Comparison of ENCODE assay signal across 26 cellular contexts in genomic region chr9:71747572-71747971, GRCh38. TPM values are rescaled to one million over a fixed set of nuclear protein-coding genes. Genes with fewer than 3 reads are reported as not detected.
A peak's percentile ranks its signal among the peaks of the same experiment; 100 is the strongest.
DNase-seq lines count a peak whose midpoint lies in the region; ATAC-seq and TF ChIP-seq lines count a peak whose summit lies in the region.
"Had no signal": no experiment of that assay in that cellular context is flagged by ENCODE, and none has a peak within 500 bp of the region (broad histone marks: within the 10 kb centered on the region; RNA-seq: fewer than 3 reads in every experiment).

No MANE protein-coding gene starts in this region.

- intact Hi-C loops in dendritic cell treated with granulocyte-macrophage colony-stimulating factor and Interleukin-4, amounts not matched to agents 40 ng/mL and 50 ng/mL, for 4 days (cut with micrococcal nuclease): no loop called here
- intact Hi-C loops in spleen (cut with DNase I; ENCODE audit: low total_unique reads): no loop called here

- in situ Hi-C loops in G401 (cut with HindIII; ENCODE audit: low sequenced_read_pairs): no loop called here

- peak overlapping the region; percentile 13 for H3K27ac Mint-ChIP-seq in activated T-cell treated with anti-CD3 and anti-CD28 coated beads, Interleukin-2, amount 50 U/mL, for 24 hours
- H3K27ac Mint-ChIP-seq in dendritic cell treated with granulocyte-macrophage colony-stimulating factor and Interleukin-4, amounts not matched to agents 40 ng/mL and 50 ng/mL, for 4 days: peak overlapping the region; percentile 32
- H3K27ac Mint-ChIP-seq: activated CD4-positive, alpha-beta T cell treated with anti-CD3 and anti-CD28 coated beads, Interleukin-2, amount 10 ng/mL, durations not matched to agents 7 days and 5 days had no signal

- no peak overlapping the region for H3K4me3 ChIP-seq in spleen
- H3K4me3 ChIP-seq: skin epidermis, suprapubic skin, uterus had no signal

- no peaks in the 10 kb centered on the region for H3K27me3 ChIP-seq in spleen (replicated peaks in 1 of 7)
- H3K27me3 ChIP-seq: suprapubic skin, uterus had no signal

- no peak overlapping the region for H3K4me3 Mint-ChIP-seq in activated T-cell treated with anti-CD3 and anti-CD28 coated beads, Interleukin-2, amount 50 U/mL, for 24 hours
- H3K4me3 Mint-ChIP-seq in dendritic cell treated with granulocyte-macrophage colony-stimulating factor and Interleukin-4, amounts not matched to agents 40 ng/mL and 50 ng/mL, for 4 days: no peak overlapping the region
- H3K4me3 Mint-ChIP-seq: activated CD4-positive, alpha-beta T cell treated with anti-CD3 and anti-CD28 coated beads, Interleukin-2, amount 10 ng/mL, durations not matched to agents 7 days and 5 days; activated naive CD8-positive, alpha-beta T cell; activated T-helper 17 cell treated with anti-CD3 and anti-CD28 coated beads, Interleukin-2, amount 50 U/mL, for 72 hours; central memory CD8-positive, alpha-beta T cell; H9 had no signal

- H3K36me3 ChIP-seq in spleen: peaks cover 0 to 81% (median 38%) of the 10 kb centered on the region in 6 donors
- H3K36me3 ChIP-seq: uterus had no signal

- DNase-seq in activated T-cell treated with anti-CD3 and anti-CD28 coated beads, Interleukin-2, amount 50 U/mL, for 24 hours: no peak
- no peak for DNase-seq in activated T-cell treated with anti-CD3 and anti-CD28 coated beads, Interleukin-2, amount 50 U/mL, for 48 hours
- peak; percentile 56 for DNase-seq in MV-4-11 (lab: John Stamatoyannopoulos, UW)
- DNase-seq in spleen: no peak
- no peak for DNase-seq in HuH-7 (ENCODE audit: low spot score)
- DNase-seq in G401 (ENCODE audit: low spot score): no peak
- DNase-seq: activated CD4-positive, alpha-beta T cell treated with anti-CD3 and anti-CD28 coated beads, Interleukin-2, amount 10 ng/mL, durations not matched to agents 7 days and 5 days; C1 segment of cervical spinal cord; glutamatergic neuron; H9; kidney glomerular epithelial cell; NCI-H1417; NCI-H2081 treated with DMSO at 0.1 percent for 48 hours; NCI-H446; NCI-H82; SHP77 treated with DMSO at 0.1 percent for 48 hours; stimulated activated CD4-positive, alpha-beta T cell treated with anti-CD3 and anti-CD28 coated beads, Interleukin-2, amount 100 ng/mL, for 24 hours; uterus had no signal

- H3K4me1 Mint-ChIP-seq in activated T-cell treated with anti-CD3 and anti-CD28 coated beads, Interleukin-2, amount 50 U/mL, for 24 hours (ENCODE audit: low read depth): peaks cover 51% of the 10 kb centered on the region
- peaks cover 63% of the 10 kb centered on the region for H3K4me1 Mint-ChIP-seq in dendritic cell treated with granulocyte-macrophage colony-stimulating factor and Interleukin-4, amounts not matched to agents 40 ng/mL and 50 ng/mL, for 4 days (ENCODE audit: low read depth)

- H3K9me3 ChIP-seq in spleen: no peaks in the 10 kb centered on the region
- H3K9me3 ChIP-seq: suprapubic skin, uterus had no signal

- peaks cover 83% of the 10 kb centered on the region for H3K36me3 Mint-ChIP-seq in activated T-cell treated with anti-CD3 and anti-CD28 coated beads, Interleukin-2, amount 50 U/mL, for 24 hours (ENCODE audit: low read depth)
- peaks cover 35% of the 10 kb centered on the region for H3K36me3 Mint-ChIP-seq in dendritic cell treated with granulocyte-macrophage colony-stimulating factor and Interleukin-4, amounts not matched to agents 40 ng/mL and 50 ng/mL, for 4 days (ENCODE audit: low read depth)

- H3K9me3 Mint-ChIP-seq in activated T-cell treated with anti-CD3 and anti-CD28 coated beads, Interleukin-2, amount 50 U/mL, for 24 hours: no peaks in the 10 kb centered on the region
- no peaks in the 10 kb centered on the region for H3K9me3 Mint-ChIP-seq in dendritic cell treated with granulocyte-macrophage colony-stimulating factor and Interleukin-4, amounts not matched to agents 40 ng/mL and 50 ng/mL, for 4 days
- H3K9me3 Mint-ChIP-seq: activated CD4-positive, alpha-beta T cell treated with anti-CD3 and anti-CD28 coated beads, Interleukin-2, amount 10 ng/mL, durations not matched to agents 7 days and 5 days; activated T-helper 17 cell treated with anti-CD3 and anti-CD28 coated beads, Interleukin-2, amount 50 U/mL, for 72 hours; central memory CD8-positive, alpha-beta T cell had no signal

- peak overlapping the region in 7 of 8 donors; percentile 1 to 84 (median 70) for H3K27ac ChIP-seq in spleen
- H3K27ac ChIP-seq: suprapubic skin, uterus, VCaP had no signal

- H3K27me3 Mint-ChIP-seq in activated T-cell treated with anti-CD3 and anti-CD28 coated beads, Interleukin-2, amount 50 U/mL, for 24 hours: no peaks in the 10 kb centered on the region
- H3K27me3 Mint-ChIP-seq in dendritic cell treated with granulocyte-macrophage colony-stimulating factor and Interleukin-4, amounts not matched to agents 40 ng/mL and 50 ng/mL, for 4 days: no peaks in the 10 kb centered on the region
- H3K27me3 Mint-ChIP-seq: activated CD4-positive, alpha-beta T cell treated with anti-CD3 and anti-CD28 coated beads, Interleukin-2, amount 10 ng/mL, durations not matched to agents 7 days and 5 days; activated naive CD8-positive, alpha-beta T cell; activated T-helper 17 cell treated with anti-CD3 and anti-CD28 coated beads, Interleukin-2, amount 50 U/mL, for 72 hours; central memory CD8-positive, alpha-beta T cell had no signal

- TF ChIP-seq POLR2A in spleen (IDR thresholded peaks at IDR 0.05): no peak

- ATAC-seq in HG02571 (IDR thresholded peaks at IDR 0.05; ENCODE audit: unreplicated experiment): no peak

- TF ChIP-seq CTCF in spleen (IDR thresholded peaks at IDR 0.05 in 8 of 11, conservative IDR thresholded peaks at IDR 0.05 in 3 of 11): no peak

- peaks cover 0 to 97% (median 35%) of the 10 kb centered on the region in 6 donors for H3K4me1 ChIP-seq in spleen
- H3K4me1 ChIP-seq: uterus had no signal

RNA-seq across cellular contexts. Expression of gene CEMIP2, which starts 20.7 kb away (rescaled TPM):
- 100 to 1,000 TPM in 3 of 7 donors, 10 to 100 TPM in 4; 71.8 to 175 (median 99.4) TPM for total RNA-seq in spleen
- 10 to 100 TPM; 14.2 to 21.1 (median 15.0) TPM for polyA plus RNA-seq in spleen
- 1.8 and 8.6 TPM in 2 replicates for total RNA-seq in G401 (2014; rRNA removed; shearing (Covaris generic))
